1 cellular context compared by ENCODE assay signal in the genomic region with DNA sequence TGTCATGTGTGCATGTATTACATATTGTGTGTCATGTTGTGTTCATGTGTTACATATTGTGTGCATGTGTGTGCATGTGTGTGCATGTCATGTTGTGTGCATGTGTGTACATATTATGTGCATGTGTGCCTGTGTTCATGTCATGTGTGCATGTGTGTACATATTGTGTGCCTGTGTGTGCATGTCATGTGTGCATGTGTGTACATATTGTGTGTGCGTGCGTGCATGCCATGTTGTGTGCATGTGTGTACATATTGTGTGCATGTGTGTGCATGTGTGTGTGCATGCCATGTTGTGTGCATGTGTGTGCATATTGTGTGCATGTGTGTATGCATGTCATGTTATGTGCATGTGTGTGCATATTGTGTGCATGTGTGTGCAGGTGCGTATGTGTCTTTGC.
TF ChIP-seq lines count a peak whose summit lies in the region.

No MANE protein-coding gene starts in this region.

TF ChIP-seq in HEK293, 187 proteins besides CTCF, POLR2A, EP300 and RAD21 (continued from another document):
- TF ChIP-seq, protein P1, sequence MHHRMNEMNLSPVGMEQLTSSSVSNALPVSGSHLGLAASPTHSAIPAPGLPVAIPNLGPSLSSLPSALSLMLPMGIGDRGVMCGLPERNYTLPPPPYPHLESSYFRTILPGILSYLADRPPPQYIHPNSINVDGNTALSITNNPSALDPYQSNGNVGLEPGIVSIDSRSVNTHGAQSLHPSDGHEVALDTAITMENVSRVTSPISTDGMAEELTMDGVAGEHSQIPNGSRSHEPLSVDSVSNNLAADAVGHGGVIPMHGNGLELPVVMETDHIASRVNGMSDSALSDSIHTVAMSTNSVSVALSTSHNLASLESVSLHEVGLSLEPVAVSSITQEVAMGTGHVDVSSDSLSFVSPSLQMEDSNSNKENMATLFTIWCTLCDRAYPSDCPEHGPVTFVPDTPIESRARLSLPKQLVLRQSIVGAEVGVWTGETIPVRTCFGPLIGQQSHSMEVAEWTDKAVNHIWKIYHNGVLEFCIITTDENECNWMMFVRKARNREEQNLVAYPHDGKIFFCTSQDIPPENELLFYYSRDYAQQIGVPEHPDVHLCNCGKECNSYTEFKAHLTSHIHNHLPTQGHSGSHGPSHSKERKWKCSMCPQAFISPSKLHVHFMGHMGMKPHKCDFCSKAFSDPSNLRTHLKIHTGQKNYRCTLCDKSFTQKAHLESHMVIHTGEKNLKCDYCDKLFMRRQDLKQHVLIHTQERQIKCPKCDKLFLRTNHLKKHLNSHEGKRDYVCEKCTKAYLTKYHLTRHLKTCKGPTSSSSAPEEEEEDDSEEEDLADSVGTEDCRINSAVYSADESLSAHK (tag by site-specific recombination; IDR thresholded peaks at IDR 0.05) = no peak
